23 cellular contexts compared by ENCODE assay signal in genomic region chr20:49395183-49395582, GRCh38.
DNase-seq lines count a peak whose midpoint lies in the region; ATAC-seq and TF ChIP-seq lines count a peak whose summit lies in the region.
"Had no signal": no experiment of that assay in that cellular context is flagged by ENCODE, and none has a peak within 500 bp of the region (broad histone marks: within the 10 kb centered on the region; RNA-seq: fewer than 3 reads in every experiment).

No MANE protein-coding gene starts in this region.

- H3K56ac ChIP-seq in IMR-90 (ENCODE audit: extremely low read depth, insufficient read depth, low read length), result no peak overlapping the region

- no peak overlapping the region for H3K18ac ChIP-seq in IMR-90 (ENCODE audit: low read depth, low read length)

- H3K36me3 ChIP-seq in IMR-90 (ENCODE audit: control insufficient read depth, insufficient read depth, low read length), result no peaks in the 10 kb centered on the region
- H3K36me3 ChIP-seq in testis (ENCODE audit: low read depth, missing control alignments), result no peaks in the 10 kb centered on the region
- H3K36me3 ChIP-seq: breast epithelium, left lung had no signal

- peaks cover 0 to 2% (median 0%) of the 10 kb centered on the region in 7 donors for H3K9me3 Mint-ChIP-seq in CD14-positive monocyte

- H2BK15ac ChIP-seq in IMR-90 (ENCODE audit: low read depth, low read length), result no peak overlapping the region

- H3K4me1 Mint-ChIP-seq in CD14-positive monocyte, result no peaks in the 10 kb centered on the region
- H3K4me1 Mint-ChIP-seq: B cell, naive B cell had no signal

- H2AK9ac ChIP-seq in IMR-90 (replicated peaks; ENCODE audit: low read depth, low read length, poor library complexity), result no peak overlapping the region

- H4K20me1 ChIP-seq in IMR-90 (ENCODE audit: insufficient read depth, low read length), result no peaks in the 10 kb centered on the region

- H3K4me1 ChIP-seq in IMR-90 (ENCODE audit: control insufficient read depth, insufficient read depth, low read length), result peaks cover under 1% of the 10 kb centered on the region
- H3K4me1 ChIP-seq in testis, result peaks cover 19% of the 10 kb centered on the region
- H3K4me1 ChIP-seq: breast epithelium, foreskin keratinocyte, left lung had no signal

- no peak overlapping the region for H3K4me3 ChIP-seq in IMR-90 (ENCODE audit: insufficient read depth, low read depth, low read length)
- no peak overlapping the region for H3K4me3 ChIP-seq in testis
- H3K4me3 ChIP-seq: breast epithelium, left lung, SK-N-MC had no signal

- H3K9ac ChIP-seq in IMR-90 (ENCODE audit: low read depth, low read length), result no peak overlapping the region

- no peak overlapping the region for H3K14ac ChIP-seq in IMR-90 (replicated peaks; ENCODE audit: low read depth, low read length)

- no peak for DNase-seq in IMR-90
- DNase-seq in mucosa of gallbladder (ENCODE audit: low spot score), result peak; percentile 67
- peak; percentile 67 for DNase-seq in testis
- DNase-seq in CD14-positive monocyte (ENCODE audit: low spot score), result no peak
- no peak for DNase-seq in NCI-H187 treated with DMSO at 0.1 percent for 48 hours (lab: John Stamatoyannopoulos, UW)
- DNase-seq in iPS-NIHi11 (ENCODE audit: low spot score), result no peak
- DNase-seq: activated CD4-positive, alpha-beta T cell treated with anti-CD3 and anti-CD28 coated beads for 4 hours; activated CD8-positive, alpha-beta memory T cell treated with anti-CD3 and anti-CD28 coated beads, Interleukin-2, amount 50 U/mL, for 48 hours; activated naive CD4-positive, alpha-beta T cell treated with Interleukin-2 at 50 U/mL for 16 hours; effector CD8-positive, alpha-beta T cell; foreskin keratinocyte; left lung; naive B cell; NCI-H2029; NCI-H526; T1000 had no signal

- no peak overlapping the region for H3K4me2 ChIP-seq in IMR-90 (ENCODE audit: low read depth, low read length)

- 44% methylated on average over 8 of the region's 14 CpGs; no CpG with 5 or more reads in 1 of the 2 experiments for WGBS in IMR-90 (ENCODE audit: extremely low coverage in 2 of 2, insufficient read length in 1 of 2), 2 experiments
- 33 to 41% methylated on average over 14 of the region's 14 CpGs for WGBS in testis, 2 donors

- H3K27me3 Mint-ChIP-seq in CD14-positive monocyte (ENCODE audit: low read depth in 3 of 3), result peaks cover 2 to 12% (median 7%) of the 10 kb centered on the region in 3 donors

- dilution Hi-C loops in IMR-90 (cut with HindIII; ENCODE audit: low sequenced_read_pairs, unreplicated experiment), result no loop called here

- no peak for TF ChIP-seq POLR2A in IMR-90 (IDR thresholded peaks at IDR 0.05; ENCODE audit: low read depth, low read length)
- TF ChIP-seq POLR2A in testis (IDR thresholded peaks at IDR 0.05), result no peak

- H4K91ac ChIP-seq in IMR-90 (ENCODE audit: insufficient read depth, low read depth, low read length), result no peak overlapping the region

- peak; percentile 53 for ATAC-seq in IMR-90 (ENCODE audit: low read depth)
- ATAC-seq in HG03039 (IDR thresholded peaks at IDR 0.05; ENCODE audit: unreplicated experiment), result no peak
- ATAC-seq: foreskin keratinocyte, HCT116, left lung had no signal

- no peak overlapping the region for H3K4ac ChIP-seq in IMR-90 (ENCODE audit: low read depth, low read length)

- no peak overlapping the region for H2BK5ac ChIP-seq in IMR-90 (ENCODE audit: low read depth, low read length, poor library complexity, severe bottlenecking)

- H3K9me1 ChIP-seq in IMR-90 (ENCODE audit: insufficient read depth, low read length), result no peaks in the 10 kb centered on the region

- H3K27ac Mint-ChIP-seq in CD14-positive monocyte, result no peak overlapping the region
- H3K27ac Mint-ChIP-seq: B cell, progenitor cell of endocrine pancreas had no signal

- POLR2A ChIA-PET in IMR-90 (lab: Charles Lee; ENCODE audit: unreplicated experiment), result no interaction called here

- H3K4me3 Mint-ChIP-seq in CD14-positive monocyte, result no peak overlapping the region
- H3K4me3 Mint-ChIP-seq: B cell, naive B cell had no signal

- no peaks in the 10 kb centered on the region for H3K79me1 ChIP-seq in IMR-90 (ENCODE audit: low read depth in 1 of 2, low read length in 2 of 2)

- in situ Hi-C loops in IMR-90 (cut with MboI; ENCODE audit: low sequenced_read_pairs), result no loop called here

- H3K27ac ChIP-seq in IMR-90 (ENCODE audit: insufficient read depth, low read length) (no peak overlapping the region), cingulate gyrus (ENCODE audit: low read depth, low read length) (peak overlapping the region; percentile 20), testis (peak overlapping the region in 1 of 2 donors; percentile 33)
- H3K27ac ChIP-seq: foreskin keratinocyte, left lung, SK-N-MC had no signal

- no peak for TF ChIP-seq RAD21 in IMR-90 (IDR thresholded peaks at IDR 0.05; ENCODE audit: low read length)

- H3K27me3 ChIP-seq in IMR-90 (ENCODE audit: control insufficient read depth, insufficient read depth, low read length) (peaks cover 39% of the 10 kb centered on the region), testis (no peaks in the 10 kb centered on the region)
- H3K27me3 ChIP-seq: breast epithelium had no signal

- H3K36me3 Mint-ChIP-seq in CD14-positive monocyte, result no peaks in the 10 kb centered on the region
- H3K36me3 Mint-ChIP-seq: naive B cell had no signal

- intact Hi-C loops in IMR-90 (cut with micrococcal nuclease) (no loop called here), testis (cut with DNase I; ENCODE audit: low total_unique reads) (no loop called here), CD14-positive monocyte (cut with micrococcal nuclease) (no loop called here)

- TF ChIP-seq CTCF in IMR-90 (conservative IDR thresholded peaks at IDR 0.05; ENCODE audit: low read depth, low read length) (no peak), testis (IDR thresholded peaks at IDR 0.05) (no peak), CD14-positive monocyte (IDR thresholded peaks at IDR 0.05) (no peak)

- H2BK120ac ChIP-seq in IMR-90 (ENCODE audit: low read depth, low read length), result no peak overlapping the region

- H2AFZ ChIP-seq in IMR-90 (replicated peaks; ENCODE audit: low read length, poor library complexity), result no peak overlapping the region

- H3K9me3 ChIP-seq in IMR-90 (ENCODE audit: control insufficient read depth, insufficient read depth, low read length) (no peaks in the 10 kb centered on the region), testis (no peaks in the 10 kb centered on the region)
- H3K9me3 ChIP-seq: breast epithelium, left lung had no signal

- H4K5ac ChIP-seq in IMR-90 (ENCODE audit: low read depth, low read length), result no peak overlapping the region

- CTCF ChIA-PET in IMR-90 (lab: Yijun Ruan, JAX), result no interaction called here

- H2BK20ac ChIP-seq in IMR-90 (ENCODE audit: low read depth, low read length), result no peak overlapping the region

- no peak overlapping the region for H2AK5ac ChIP-seq in IMR-90 (ENCODE audit: low read depth, low read length)

- BruUV-seq in IMR-90 (replicated peaks; lab: Mats Ljungman, UMichigan), result no TSS peak

- H4K8ac ChIP-seq in IMR-90 (ENCODE audit: low read depth in 2 of 2, low read length in 2 of 2), result no peak overlapping the region

- H3K23ac ChIP-seq in IMR-90 (ENCODE audit: low read depth, low read length), result no peak overlapping the region; the same call in 1 of the 2 replicates

TF ChIP-seq in IMR-90, 13 proteins besides CTCF, POLR2A, EP300 and RAD21:
- TF ChIP-seq FOS (IDR thresholded peaks at IDR 0.05; ENCODE audit: low read depth, low read length) (no peak), BHLHE40 (IDR thresholded peaks at IDR 0.05; ENCODE audit: low read depth, low read length) (no peak), RFX5 (IDR thresholded peaks at IDR 0.05; ENCODE audit: low read depth, low read length) (no peak), MXI1 (IDR thresholded peaks at IDR 0.05; ENCODE audit: borderline replicate concordance, low read depth, low read length) (no peak), MAZ (IDR thresholded peaks at IDR 0.05; ENCODE audit: borderline replicate concordance, low read depth, low read length) (no peak), ELK1 (IDR thresholded peaks at IDR 0.05; ENCODE audit: borderline replicate concordance, low read depth, low read length) (no peak), USF2 (IDR thresholded peaks at IDR 0.05; ENCODE audit: low read depth, low read length) (no peak)

Comparison
In these comparisons a context has a peak if more than half of its experiments do, and no peak if none do; other contexts are left out.
1. DNase-seq: peak in mucosa of gallbladder (single experiment) and testis (single experiment); none in IMR-90 (single experiment), CD14-positive monocyte (single experiment), NCI-H187 treated with DMSO at 0.1 percent for 48 hours (single experiment) and iPS-NIHi11 (single experiment).